In the genomic region with DNA sequence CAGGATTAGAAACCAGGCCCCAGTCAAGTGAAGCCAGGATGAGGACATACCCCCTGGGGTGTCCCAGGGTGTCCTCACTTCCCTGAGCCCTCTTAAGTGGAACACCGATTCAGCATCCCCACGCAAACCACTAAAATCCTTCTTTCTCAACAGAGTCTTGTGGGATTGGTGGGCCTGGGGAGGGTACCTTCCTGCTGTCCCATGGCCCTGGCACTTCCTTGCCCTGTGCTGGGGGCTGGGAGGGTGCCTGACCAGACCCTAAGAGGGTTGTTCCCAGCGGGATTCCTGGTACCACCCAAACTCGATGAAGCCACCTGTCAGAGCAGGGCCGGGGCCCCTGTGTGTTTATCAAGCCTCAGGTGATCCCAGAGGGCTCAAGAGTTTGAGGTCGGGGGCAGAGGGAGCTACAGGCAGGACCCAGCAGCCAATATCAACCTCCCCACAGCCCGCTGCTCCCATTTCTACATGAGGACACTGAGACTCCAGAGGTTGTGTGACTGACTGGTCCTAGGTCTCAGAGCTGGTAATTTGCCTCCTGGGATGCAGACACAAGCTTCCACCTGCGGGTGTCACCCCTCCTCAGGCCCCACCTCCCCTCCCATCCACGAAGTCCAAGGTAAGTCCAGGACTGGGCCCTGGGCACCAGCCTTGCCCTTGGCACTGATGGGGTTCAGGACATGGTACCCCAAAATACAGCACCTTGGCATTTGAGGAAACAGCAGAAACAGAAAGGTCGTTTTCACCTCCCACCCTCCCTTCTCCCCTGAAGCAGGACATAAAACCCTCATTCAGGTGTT, we compare ENCODE assay signal across 17 cellular contexts. TPM values are rescaled to one million over a fixed set of nuclear protein-coding genes. Genes with fewer than 3 reads are reported as not detected.
DNase-seq lines count a peak whose midpoint lies in the region; ATAC-seq and TF ChIP-seq lines count a peak whose summit lies in the region.
"Had no signal": no experiment of that assay in that cellular context is flagged by ENCODE, and none has a peak within 500 bp of the region (broad histone marks: within the 10 kb centered on the region; RNA-seq: fewer than 3 reads in every experiment).

No MANE protein-coding gene starts in this region.

- H3K4me3 Mint-ChIP-seq in activated naive CD4-positive, alpha-beta T cell treated with anti-CD3 and anti-CD28 coated beads, Interleukin-2, amount 50 U/mL, for 24 hours = no peak overlapping the region
- peak overlapping the region; percentile 64 for H3K4me3 Mint-ChIP-seq in type B pancreatic cell
- H3K4me3 Mint-ChIP-seq: activated B cell treated with CpG ODN at 0.5 μM for 24 hours had no signal

- H3K27ac ChIP-seq in MM.1S (ENCODE audit: low read length) = no peak overlapping the region
- no peak overlapping the region for H3K27ac ChIP-seq in foreskin keratinocyte
- H3K27ac ChIP-seq: thoracic aorta had no signal

- ATAC-seq in foreskin keratinocyte = peak; percentile 14

- no peak overlapping the region for H3K4me2 ChIP-seq in MM.1S (ENCODE audit: low read depth, low read length)

- H2AFZ ChIP-seq in MM.1S (ENCODE audit: low read length) = no peak overlapping the region

- H3K9me2 ChIP-seq in MM.1S (replicated peaks; ENCODE audit: insufficient read depth, low read length) = no peaks in the 10 kb centered on the region

- no peaks in the 10 kb centered on the region for H3K36me3 ChIP-seq in MM.1S (replicated peaks; ENCODE audit: insufficient read depth, low read length)
- H3K36me3 ChIP-seq: thoracic aorta had no signal

- no peak for DNase-seq in activated naive CD4-positive, alpha-beta T cell treated with anti-CD3 and anti-CD28 coated beads, Interleukin-2, amount 50 U/mL, for 16 hours
- DNase-seq in MM.1S = no peak
- no peak for DNase-seq in foreskin keratinocyte
- no peak for DNase-seq in type B pancreatic cell (ENCODE audit: extremely low spot score, unreplicated experiment)
- no peak for DNase-seq in H4 (ENCODE audit: low spot score)
- DNase-seq in NCI-H1436 (lab: John Stamatoyannopoulos, UW) = no peak
- DNase-seq in NCI-H2196 treated with DMSO at 0.1 percent for 48 hours (lab: John Stamatoyannopoulos, UW; ENCODE audit: unreplicated experiment) = no peak
- DNase-seq: activated B cell treated with CpG ODN at 0.5 μM for 24 hours, activated gamma-delta T cell, C1 segment of cervical spinal cord, cortex of kidney, KBM-7, NCI-H446 treated with DMSO at 0.1 percent for 48 hours, retina had no signal

- no peak overlapping the region for H3K4me3 ChIP-seq in MM.1S (ENCODE audit: low read length)
- H3K4me3 ChIP-seq: lung, thoracic aorta had no signal

- no peak overlapping the region for H3K9ac ChIP-seq in MM.1S (ENCODE audit: low read length)

- peaks cover 2% of the 10 kb centered on the region for H3K27me3 Mint-ChIP-seq in activated naive CD4-positive, alpha-beta T cell treated with anti-CD3 and anti-CD28 coated beads, Interleukin-2, amount 50 U/mL, for 24 hours
- H3K27me3 Mint-ChIP-seq in type B pancreatic cell = peaks cover 8% of the 10 kb centered on the region

- 0 out of 2 replicates have a peak, but pooled peaks have one; percentile 7 for TF ChIP-seq CTCF in MM.1S (IDR thresholded peaks at IDR 0.05; ENCODE audit: low read length)
- TF ChIP-seq CTCF in foreskin keratinocyte (conservative IDR thresholded peaks at IDR 0.05) = peak; percentile 46
- no peak for TF ChIP-seq CTCF in type B pancreatic cell (conservative IDR thresholded peaks at IDR 0.05)

- H3K27me3 ChIP-seq in MM.1S (replicated peaks; ENCODE audit: insufficient read depth, low read length) (no peaks in the 10 kb centered on the region), foreskin keratinocyte (no peaks in the 10 kb centered on the region)

- H3K9me3 ChIP-seq in MM.1S (replicated peaks; ENCODE audit: insufficient read depth, low read length) = no peaks in the 10 kb centered on the region
- H3K9me3 ChIP-seq: thoracic aorta had no signal

- no peaks in the 10 kb centered on the region for H3K9me3 Mint-ChIP-seq in activated naive CD4-positive, alpha-beta T cell treated with anti-CD3 and anti-CD28 coated beads, Interleukin-2, amount 50 U/mL, for 24 hours
- no peaks in the 10 kb centered on the region for H3K9me3 Mint-ChIP-seq in type B pancreatic cell
- H3K9me3 Mint-ChIP-seq: activated B cell treated with CpG ODN at 0.5 μM for 24 hours had no signal

- H3K36me3 Mint-ChIP-seq in activated naive CD4-positive, alpha-beta T cell treated with anti-CD3 and anti-CD28 coated beads, Interleukin-2, amount 50 U/mL, for 24 hours = no peaks in the 10 kb centered on the region
- no peaks in the 10 kb centered on the region for H3K36me3 Mint-ChIP-seq in type B pancreatic cell

- no peaks in the 10 kb centered on the region for H3K4me1 ChIP-seq in MM.1S (ENCODE audit: low read length)
- H3K4me1 ChIP-seq in foreskin keratinocyte = no peaks in the 10 kb centered on the region

- no peaks in the 10 kb centered on the region for H3K79me2 ChIP-seq in MM.1S (ENCODE audit: low read length)

- no peaks in the 10 kb centered on the region for H3F3A ChIP-seq in MM.1S (ENCODE audit: insufficient read depth, low read length)

- H4K20me1 ChIP-seq in MM.1S (ENCODE audit: insufficient read depth, low read length) = no peaks in the 10 kb centered on the region

- no peaks in the 10 kb centered on the region for H3K4me1 Mint-ChIP-seq in activated naive CD4-positive, alpha-beta T cell treated with anti-CD3 and anti-CD28 coated beads, Interleukin-2, amount 50 U/mL, for 24 hours
- H3K4me1 Mint-ChIP-seq in type B pancreatic cell (ENCODE audit: unreplicated experiment) = peaks cover 13% of the 10 kb centered on the region

- peak overlapping the region; percentile 55 for H3K27ac Mint-ChIP-seq in activated naive CD4-positive, alpha-beta T cell treated with anti-CD3 and anti-CD28 coated beads, Interleukin-2, amount 50 U/mL, for 24 hours
- H3K27ac Mint-ChIP-seq in type B pancreatic cell = no peak overlapping the region
- H3K27ac Mint-ChIP-seq: activated B cell treated with CpG ODN at 0.5 μM for 24 hours had no signal

RNA-seq across cellular contexts. Expression of gene OAT, which starts 31.4 kb away (rescaled TPM):
- total RNA-seq in foreskin keratinocyte = 263 and 268 TPM in 2 replicates
- polyA plus RNA-seq in foreskin keratinocyte = 146 and 166 TPM in 2 replicates
- 83.4 and 144 TPM in 2 replicates for total RNA-seq in type B pancreatic cell (ENCODE audit: low replicate concordance)
- total RNA-seq in H4 (2014; rRNA removed; shearing (Covaris generic)) = 198 and 200 TPM in 2 replicates
